Comparison of ENCODE assay signal across 2 cellular contexts in the genomic region with DNA sequence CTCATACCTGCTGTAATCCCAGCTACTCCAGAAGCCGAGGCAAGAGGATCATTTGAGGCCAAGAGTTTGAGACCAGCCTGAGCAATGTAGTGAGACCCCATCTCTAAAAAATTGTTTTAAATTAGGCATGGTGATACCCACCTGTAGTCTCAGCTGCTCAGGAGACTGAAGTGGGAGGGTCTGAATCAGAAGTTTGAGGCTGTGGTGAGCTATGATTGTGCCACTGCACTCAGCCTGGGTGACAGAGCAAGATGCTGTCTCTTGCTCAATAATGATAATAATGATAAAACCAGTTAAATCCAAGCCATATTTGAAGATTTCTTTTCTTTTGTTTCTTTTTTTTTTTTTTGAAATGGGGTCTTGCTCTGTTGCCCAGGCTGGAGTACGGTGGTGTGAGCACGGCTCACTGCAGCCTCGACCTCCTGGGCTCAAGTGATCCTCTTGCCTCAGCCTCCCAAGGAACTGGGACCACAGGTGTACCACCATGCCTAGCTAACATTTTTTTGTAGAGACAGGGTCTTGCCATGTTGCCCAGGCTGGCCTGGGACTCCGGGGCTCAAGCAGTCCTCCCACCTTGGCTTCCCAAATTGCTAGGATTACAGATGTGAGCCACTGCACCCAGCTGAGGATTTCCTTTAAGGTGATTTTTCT.
TF ChIP-seq lines count a peak whose summit lies in the region.

No MANE protein-coding gene starts in this region.

TF ChIP-seq in HEK293, 187 proteins besides CTCF, POLR2A, EP300 and RAD21:
- peak; percentile 70 for TF ChIP-seq ZNF121 (tag by site-specific recombination; IDR thresholded peaks at IDR 0.05)
- TF ChIP-seq ZNF433 (tag by site-specific recombination; IDR thresholded peaks at IDR 0.05; ENCODE audit: low read depth) = no peak
- TF ChIP-seq OSR2 (tag by site-specific recombination; IDR thresholded peaks at IDR 0.05) = no peak
TF ChIP-seq in HEK293: peak in this region for 1.

TF ChIP-seq in K562, 482 proteins besides CTCF, POLR2A, EP300 and RAD21:
- TF ChIP-seq, protein P1, sequence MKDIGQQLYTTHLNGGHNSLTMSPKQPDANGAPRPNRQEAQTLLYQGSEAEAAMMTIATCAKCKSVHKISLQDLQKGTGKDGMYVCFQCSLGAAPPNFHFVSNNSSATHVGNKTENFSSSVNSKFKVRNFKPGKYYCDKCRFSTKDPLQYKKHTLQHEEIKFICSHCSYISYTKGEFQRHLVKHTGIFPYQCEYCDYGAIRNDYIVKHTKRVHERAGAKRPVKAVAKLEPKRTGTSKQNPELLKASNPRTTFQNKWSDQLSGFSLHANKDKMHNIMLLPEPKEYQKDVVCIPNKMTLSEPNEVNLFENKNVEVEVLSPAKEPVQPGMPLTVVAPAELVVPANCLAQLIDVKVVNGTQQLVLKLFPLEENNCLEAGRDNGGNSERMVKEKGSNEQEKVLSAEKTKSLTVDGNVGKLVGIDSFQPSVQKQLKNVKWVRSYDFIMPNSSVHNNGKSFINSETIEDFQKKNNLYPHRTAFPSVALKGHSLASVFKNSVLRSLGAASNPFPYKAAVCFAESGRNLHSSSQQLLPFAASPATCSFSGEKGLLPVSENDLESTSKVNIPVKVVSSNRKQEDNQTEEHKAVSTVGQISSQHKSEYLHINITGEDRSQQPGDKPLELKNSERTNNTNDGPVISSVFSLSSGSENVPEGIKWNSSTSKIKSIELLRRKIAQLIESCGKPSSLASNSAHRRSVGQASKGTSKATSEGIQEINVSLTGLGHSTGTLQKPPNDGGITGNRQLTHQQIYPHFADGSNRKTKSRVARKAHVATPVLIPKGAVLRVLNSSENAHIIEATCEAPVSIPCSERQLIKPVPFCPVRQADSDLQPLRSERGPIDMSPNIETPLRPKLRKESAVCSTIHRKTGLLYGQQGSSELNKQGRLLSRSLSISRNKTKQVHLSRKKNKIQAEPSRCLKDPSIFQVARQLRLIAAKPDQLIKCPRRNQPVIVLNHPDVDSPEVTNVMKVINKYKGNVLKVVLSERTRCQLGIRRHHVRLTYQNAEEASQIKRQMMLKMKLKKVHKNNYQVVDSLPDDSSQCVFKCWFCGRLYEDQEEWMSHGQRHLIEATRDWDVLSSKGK (CRISPR knock-in tag; IDR thresholded peaks at IDR 0.05) = no peak
- TF ChIP-seq TCF7 (IDR thresholded peaks at IDR 0.05; ENCODE audit: borderline replicate concordance) (no peak), KDM4B (IDR thresholded peaks at IDR 0.05; ENCODE audit: borderline replicate concordance in 2 of 2, low read depth in 1 of 2) (no peak), RBM25 (IDR thresholded peaks at IDR 0.05; ENCODE audit: low read depth, low read length, severe bottlenecking) (peak; percentile 29), IFI16 (CRISPR knock-in tag; IDR thresholded peaks at IDR 0.05) (no peak), ZNF121 (CRISPR knock-in tag; conservative IDR thresholded peaks at IDR 0.05) (peak; percentile 93), NFIX (CRISPR knock-in tag; IDR thresholded peaks at IDR 0.05; ENCODE audit: low read depth) (no peak), SIX5 (IDR thresholded peaks at IDR 0.05; ENCODE audit: borderline replicate concordance in 1 of 2, insufficient read depth in 1 of 2, low read depth in 1 of 2, low read length in 2 of 2) (no peak), MCM5 (IDR thresholded peaks at IDR 0.05; ENCODE audit: low read depth) (no peak), ZBTB8A (IDR thresholded peaks at IDR 0.05; ENCODE audit: partially characterized antibody) (no peak), XRCC4 (IDR thresholded peaks at IDR 0.05; ENCODE audit: extremely low read depth, insufficient read depth, insufficient read length) (no peak), FOXJ3 (CRISPR knock-in tag; IDR thresholded peaks at IDR 0.05) (no peak), KAT2B (IDR thresholded peaks at IDR 0.05; ENCODE audit: low read depth, low read length) (no peak), HMBOX1 (IDR thresholded peaks at IDR 0.05) (no peak), ADNP (tag; IDR thresholded peaks at IDR 0.05) (no peak), SMAD3 (CRISPR knock-in tag; conservative IDR thresholded peaks at IDR 0.05) (no peak), NFRKB (IDR thresholded peaks at IDR 0.05; ENCODE audit: low read depth) (no peak)
